ENCODE assay signal across 8 cellular contexts in the genomic region with DNA sequence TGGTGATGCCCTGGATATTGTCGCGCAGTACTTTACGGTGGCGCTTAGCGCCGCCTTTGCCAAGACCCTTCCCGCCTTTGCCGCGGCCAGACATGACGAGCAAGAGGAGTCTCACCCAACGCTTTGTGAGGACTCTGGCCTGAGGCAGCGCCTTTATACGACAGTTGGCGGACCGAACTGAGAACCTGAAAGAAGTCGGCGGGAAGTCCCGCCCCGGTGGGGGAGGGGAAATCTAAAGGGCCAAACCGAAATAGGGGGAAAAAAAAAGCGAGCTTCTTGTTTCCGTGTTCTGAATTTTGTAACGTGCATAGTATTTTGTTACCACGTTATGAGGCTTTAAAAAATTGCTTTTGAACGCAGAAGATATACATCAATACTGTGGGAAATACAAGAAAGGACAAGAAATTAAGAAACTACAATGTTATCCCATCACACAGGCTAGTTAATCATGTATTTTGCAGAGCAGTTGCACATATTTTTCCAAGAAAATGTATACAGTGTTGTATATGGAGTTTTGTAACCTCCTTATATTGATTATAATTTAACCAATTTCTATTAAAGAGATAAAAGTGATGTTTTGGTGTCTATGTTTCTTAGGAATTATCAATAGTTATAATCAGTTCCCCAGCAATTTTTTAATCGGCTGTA.
DNase-seq lines count a peak whose midpoint lies in the region; ATAC-seq and TF ChIP-seq lines count a peak whose summit lies in the region.
"Not testable (repeated sequence)": the region's sequence is repeated elsewhere in the genome, so short reads cannot be mapped to it uniquely, and the experiment has no call there.

No MANE protein-coding gene starts in this region.

- DNase-seq in CD14-positive monocyte (ENCODE audit: low spot score) (peak; percentile 52), NCI-H345 treated with DMSO at 0.1 percent for 48 hours (lab: John Stamatoyannopoulos, UW; ENCODE audit: unreplicated experiment) (peak; percentile 12), cardiac fibroblast (ENCODE audit: low read depth in 2 of 2) (peak; percentile 64 to 78), kidney glomerular epithelial cell (lab: John Stamatoyannopoulos, UW) (peak; percentile 8)
- DNase-seq in activated CD4-positive, CD25-positive, alpha-beta regulatory T cell (lab: John Stamatoyannopoulos, UW), result peak in 3 of 4 experiments; percentile 16 to 39 (median 28)
- DNase-seq in stimulated activated CD4-positive, alpha-beta T cell treated with anti-CD3 and anti-CD28 coated beads, Interleukin-12 subunit alpha, Interleukin-12 subunit beta, amount 100 ng/mL, for 24 hours (ENCODE audit: low read depth in 2 of 2), result peak; percentile 74

- H3K36me3 Mint-ChIP-seq in CD14-positive monocyte, result not testable (repeated sequence)

- ATAC-seq in GM19397 (IDR thresholded peaks at IDR 0.05; ENCODE audit: unreplicated experiment) (peak; percentile 76), HG03280 (IDR thresholded peaks at IDR 0.05; ENCODE audit: unreplicated experiment) (peak; percentile 86)

- peak overlapping the region; percentile 84 to 91 for H3K4me3 Mint-ChIP-seq in CD14-positive monocyte

- peak overlapping the region; percentile 35 to 90 (median 81) for H3K27ac Mint-ChIP-seq in CD14-positive monocyte

- peaks cover 25% of the 10 kb centered on the region for H3K4me1 Mint-ChIP-seq in CD14-positive monocyte

- not testable (repeated sequence) for TF ChIP-seq CTCF in CD14-positive monocyte (IDR thresholded peaks at IDR 0.05); cardiac fibroblast (IDR thresholded peaks at IDR 0.05; ENCODE audit: low read depth, low read length)

- not testable (repeated sequence) for H3K27me3 Mint-ChIP-seq in CD14-positive monocyte (ENCODE audit: low read depth in 3 of 3)

- peak overlapping the region; percentile 6 to 45 for H3K4me3 ChIP-seq in cardiac fibroblast (replicated peaks in 1 of 2; ENCODE audit: low read depth in 2 of 2, low read length in 2 of 2)

- intact Hi-C loops in CD14-positive monocyte (cut with micrococcal nuclease), result loop anchor here in 1 of 2 donors (2.0 kb wide), 1 partner anchor 15 kb away; no protein-coding TSS in a partner anchor

- H3K9me3 Mint-ChIP-seq in CD14-positive monocyte, result not testable (repeated sequence)

Comparison
In these comparisons a context has a peak if more than half of its experiments do, and no peak if none do; other contexts are left out.
1. Peak in every context shown above with its lines: DNase-seq, ATAC-seq and H3K4me3 ChIP-seq.
2. DNase-seq: peak in every context shown above with its lines; median percentile 74 in stimulated activated CD4-positive, alpha-beta T cell treated with anti-CD3 and anti-CD28 coated beads, Interleukin-12 subunit alpha, Interleukin-12 subunit beta, amount 100 ng/mL, for 24 hours; 71 in cardiac fibroblast; 52 in CD14-positive monocyte; 28 in activated CD4-positive, CD25-positive, alpha-beta regulatory T cell; 12 in NCI-H345 treated with DMSO at 0.1 percent for 48 hours; 8 in kidney glomerular epithelial cell.